Comparison of ENCODE assay signal across 19 cellular contexts in genomic region chr6:33784787-33785186, GRCh38. TPM values are rescaled to one million over a fixed set of nuclear protein-coding genes. Genes with fewer than 3 reads are reported as not detected.
DNase-seq lines count a peak whose midpoint lies in the region; ATAC-seq and TF ChIP-seq lines count a peak whose summit lies in the region.
"Had no signal": no experiment of that assay in that cellular context is flagged by ENCODE, and none has a peak within 500 bp of the region (broad histone marks: within the 10 kb centered on the region; RNA-seq: fewer than 3 reads in every experiment).

No MANE protein-coding gene starts in this region.

- peak overlapping the region; percentile 36 to 88 for H3K4me3 Mint-ChIP-seq in effector memory CD8-positive, alpha-beta T cell
- H3K4me3 Mint-ChIP-seq in neural crest cell (peak overlapping the region; percentile 28), immature natural killer cell (peak overlapping the region in 2 of 5 donors; percentile 20 to 62)

- H2AFZ ChIP-seq in SK-N-SH (ENCODE audit: low read depth) (no peak overlapping the region), Loucy (ENCODE audit: low read length) (no peak overlapping the region), Karpas-422 (ENCODE audit: low read length) (no peak overlapping the region)

- H3K79me2 ChIP-seq in SK-N-SH (ENCODE audit: insufficient read depth) (peaks cover 68% of the 10 kb centered on the region), Loucy (ENCODE audit: insufficient read depth, low read length) (peaks cover 63% of the 10 kb centered on the region), Karpas-422 (ENCODE audit: low read length) (peaks cover 42% of the 10 kb centered on the region)

- TF ChIP-seq RAD21 in SK-N-SH (IDR thresholded peaks at IDR 0.05; ENCODE audit: low read length): no peak

- H3K9ac ChIP-seq in SK-N-SH (no peak overlapping the region), Loucy (ENCODE audit: low read depth, low read length, poor library complexity, severe bottlenecking) (peak overlapping the region; percentile 83), Karpas-422 (ENCODE audit: low read length) (no peak overlapping the region)
- H3K9ac ChIP-seq: KMS-11 had no signal

- no peak overlapping the region for H3K27ac Mint-ChIP-seq in effector memory CD8-positive, alpha-beta T cell
- no peak overlapping the region for H3K27ac Mint-ChIP-seq in neural crest cell (ENCODE audit: unreplicated experiment)
- H3K27ac Mint-ChIP-seq in immature natural killer cell: peak overlapping the region in 1 of 6 donors; percentile 20

- TF ChIP-seq CTCF in SK-N-SH (IDR thresholded peaks at IDR 0.05) (no peak), Loucy (conservative IDR thresholded peaks at IDR 0.05; ENCODE audit: low read length) (no peak), neural crest cell (conservative IDR thresholded peaks at IDR 0.05) (no peak)

- DNase-seq in SK-N-SH: no peak
- no peak for DNase-seq in effector memory CD8-positive, alpha-beta T cell
- DNase-seq in neural crest cell (ENCODE audit: low read depth, low spot score): no peak
- DNase-seq in immature natural killer cell: no peak
- no peak for DNase-seq in Karpas-422
- no peak for DNase-seq in D341Med (ENCODE audit: low spot score)
- DNase-seq: activated CD4-positive, alpha-beta T cell treated with anti-CD3 and anti-CD28 coated beads, Interleukin-2, amount 50 U/mL, for 48 hours; aorta; EL; NCI-H1417; SIG-M5; stimulated activated CD4-positive, alpha-beta T cell treated with anti-CD3 and anti-CD28 coated beads, Interleukin-2, amount 100 ng/mL, for 24 hours; T1000 had no signal

- H3K36me3 Mint-ChIP-seq in effector memory CD8-positive, alpha-beta T cell (ENCODE audit: insufficient read depth): peaks cover 64% of the 10 kb centered on the region
- H3K36me3 Mint-ChIP-seq in neural crest cell (ENCODE audit: low read depth) (peaks cover 14% of the 10 kb centered on the region), immature natural killer cell (peaks cover 12 to 46% (median 24%) of the 10 kb centered on the region in 3 donors)

- no peak overlapping the region for H3K4me3 ChIP-seq in SK-N-SH (ENCODE audit: low read depth in 2 of 2, low read length in 1 of 2)
- peak overlapping the region; percentile 93 for H3K4me3 ChIP-seq in Loucy (ENCODE audit: low read length, poor library complexity, severe bottlenecking)
- H3K4me3 ChIP-seq in Karpas-422 (ENCODE audit: low read length): no peak overlapping the region
- H3K4me3 ChIP-seq: tibial nerve had no signal

- H3K27me3 ChIP-seq in SK-N-SH (ENCODE audit: insufficient read depth) (no peaks in the 10 kb centered on the region), Loucy (ENCODE audit: insufficient read depth, low read length, poor library complexity, severe bottlenecking) (no peaks in the 10 kb centered on the region), Karpas-422 (ENCODE audit: low read length) (no peaks in the 10 kb centered on the region)
- H3K27me3 ChIP-seq: tibial nerve had no signal

- peaks cover 29 to 58% of the 10 kb centered on the region in 2 experiments for H3K36me3 ChIP-seq in SK-N-SH (replicated peaks in 1 of 2; ENCODE audit: control insufficient read depth in 1 of 2, insufficient read depth in 2 of 2, low read length in 1 of 2)
- peaks cover 21% of the 10 kb centered on the region; the same call in 1 of the 2 replicates for H3K36me3 ChIP-seq in Loucy (ENCODE audit: insufficient read depth, low read length)
- peaks cover 32% of the 10 kb centered on the region for H3K36me3 ChIP-seq in Karpas-422 (ENCODE audit: insufficient read depth, low read length)

- H3K27ac ChIP-seq in SK-N-SH (ENCODE audit: low read depth in 2 of 2, low read length in 1 of 2) (no peak overlapping the region), Karpas-422 (ENCODE audit: low read length) (no peak overlapping the region)
- H3K27ac ChIP-seq: 22Rv1, KMS-11 had no signal

- POLR2A ChIA-PET in SK-N-SH (lab: Yijun Ruan, JAX): no interaction called here

- CTCF ChIA-PET in SK-N-SH (lab: Yijun Ruan, JAX): interaction anchor here (1.1 to 7.1 kb wide), 3 partner anchors 15 to 270 kb away, joined by 3 to 53 read pairs (median 7); no protein-coding TSS in a partner anchor

- H3K9me2 ChIP-seq in SK-N-SH (no peaks in the 10 kb centered on the region), Loucy (replicated peaks; ENCODE audit: low read depth, low read length) (no peaks in the 10 kb centered on the region), Karpas-422 (replicated peaks; ENCODE audit: insufficient read depth, low read length) (0 out of 2 replicates have a peak, but pooled peaks cover 6% of the 10 kb centered on the region)

- no peaks in the 10 kb centered on the region for H3K27me3 Mint-ChIP-seq in effector memory CD8-positive, alpha-beta T cell
- H3K27me3 Mint-ChIP-seq in neural crest cell (ENCODE audit: low read depth) (no peaks in the 10 kb centered on the region), immature natural killer cell (ENCODE audit: low read depth in 3 of 3) (peaks cover 0 to 9% (median 4%) of the 10 kb centered on the region in 3 donors)

- no peaks in the 10 kb centered on the region for H3K9me3 Mint-ChIP-seq in effector memory CD8-positive, alpha-beta T cell
- H3K9me3 Mint-ChIP-seq in neural crest cell: no peaks in the 10 kb centered on the region
- no peaks in the 10 kb centered on the region for H3K9me3 Mint-ChIP-seq in immature natural killer cell

- H3K4me1 ChIP-seq in SK-N-SH (ENCODE audit: control insufficient read depth in 1 of 2, insufficient read depth in 2 of 2, low read depth in 1 of 2, low read length in 1 of 2) (peaks cover 43 to 57% of the 10 kb centered on the region in 2 experiments), Loucy (ENCODE audit: insufficient read depth, low read length, poor library complexity, severe bottlenecking) (peaks cover 38% of the 10 kb centered on the region), Karpas-422 (ENCODE audit: low read length) (peaks cover 26% of the 10 kb centered on the region)

- no peak for ATAC-seq in SK-N-SH treated with all-trans-retinoic acid at 6 μM for 48 hours
- no peak for ATAC-seq in effector memory CD8-positive, alpha-beta T cell (replicated peaks)
- ATAC-seq: left lobe of liver had no signal

- WGBS in SK-N-SH (ENCODE audit: low lambda C conversion rate): 92% methylated on average over 13 of the region's 13 CpGs

- H3F3A ChIP-seq in SK-N-SH (replicated peaks; ENCODE audit: insufficient read depth) (peaks cover 24% of the 10 kb centered on the region), Loucy (ENCODE audit: low read depth) (no peaks in the 10 kb centered on the region)

- peaks cover 28% of the 10 kb centered on the region for H4K20me1 ChIP-seq in SK-N-SH (ENCODE audit: insufficient read depth)
- H4K20me1 ChIP-seq in Loucy (ENCODE audit: insufficient read depth, low read length, poor library complexity, severe bottlenecking): peaks cover 34% of the 10 kb centered on the region
- peaks cover 23% of the 10 kb centered on the region for H4K20me1 ChIP-seq in Karpas-422 (ENCODE audit: insufficient read depth, low read depth, low read length)

- peaks cover 50 to 62% of the 10 kb centered on the region in 2 donors for H3K4me1 Mint-ChIP-seq in effector memory CD8-positive, alpha-beta T cell (ENCODE audit: low read depth in 2 of 2)
- peaks cover 76% of the 10 kb centered on the region for H3K4me1 Mint-ChIP-seq in neural crest cell
- peaks cover 53 to 64% of the 10 kb centered on the region in 2 donors for H3K4me1 Mint-ChIP-seq in immature natural killer cell

- no peak for TF ChIP-seq EP300 in SK-N-SH (IDR thresholded peaks at IDR 0.05; ENCODE audit: borderline replicate concordance in 1 of 2, low read depth in 1 of 2, low read length in 1 of 2)

- H3K4me2 ChIP-seq in SK-N-SH (peak overlapping the region; percentile 95; the same call in 1 of the 2 replicates), Loucy (ENCODE audit: low read depth, low read length, poor library complexity, severe bottlenecking) (peak overlapping the region; percentile 98), Karpas-422 (ENCODE audit: low read depth, low read length, poor library complexity, severe bottlenecking) (no peak overlapping the region)
- H3K4me2 ChIP-seq: KMS-11 had no signal

- H3K9me3 ChIP-seq in SK-N-SH: no peaks in the 10 kb centered on the region
- H3K9me3 ChIP-seq in Loucy (ENCODE audit: insufficient read depth, low read depth, low read length): no peaks in the 10 kb centered on the region
- H3K9me3 ChIP-seq in Karpas-422 (ENCODE audit: low read length): no peaks in the 10 kb centered on the region
- H3K9me3 ChIP-seq: tibial nerve had no signal

TF ChIP-seq in SK-N-SH treated with all-trans-retinoic acid at 6 μM for 48 hours, 23 proteins besides CTCF, POLR2A, EP300 and RAD21:
- TF ChIP-seq ZC3H10 (CRISPR knock-in tag; IDR thresholded peaks at IDR 0.05): no peak
- TF ChIP-seq ZNF8 (CRISPR knock-in tag; IDR thresholded peaks at IDR 0.05): no peak

RNA-seq across cellular contexts. Expression of gene LEMD2, which starts 4.1 kb away (rescaled TPM):
- polyA plus RNA-seq in SK-N-SH (2012; rRNA removed) (56.5 and 59.5 TPM in 2 replicates), immature natural killer cell (10 to 100 TPM; 22.6 to 39.8 (median 23.6) TPM)
- polyA plus RNA-seq in SK-N-SH (2012; cell fraction: cytosol; rRNA removed): 32.2 and 37.6 TPM in 2 replicates
- polyA plus RNA-seq in SK-N-SH (2012; cell fraction: nucleus; rRNA removed): 136 and 141 TPM in 2 replicates
- 63.6 and 71.1 TPM in 2 replicates for total RNA-seq in neural crest cell
- total RNA-seq in Karpas-422 (2014; rRNA removed; shearing (Covaris generic); ENCODE audit: low replicate concordance): 32.8 and 42.1 TPM in 2 replicates

RNA-seq across cellular contexts. Expression of gene MLN, which starts 19.0 kb away (rescaled TPM):
- polyA plus RNA-seq in SK-N-SH (2012; rRNA removed) (not detected in 2 replicates), immature natural killer cell (not detected)
- not detected in 2 replicates for polyA plus RNA-seq in SK-N-SH (2012; cell fraction: cytosol; rRNA removed)
- not detected in 2 replicates for polyA plus RNA-seq in SK-N-SH (2012; cell fraction: nucleus; rRNA removed)
- total RNA-seq in neural crest cell: not detected in 2 replicates
- not detected in 2 replicates for total RNA-seq in Karpas-422 (2014; rRNA removed; shearing (Covaris generic); ENCODE audit: low replicate concordance)
- total RNA-seq: aorta, left lobe of liver, tibial nerve had no signal

RNA-seq across cellular contexts. Expression of gene IP6K3, which starts 38.1 kb away (rescaled TPM):
- polyA plus RNA-seq in SK-N-SH (2012; rRNA removed) (0.13 and 0.21 TPM in 2 replicates), immature natural killer cell (not detected)
- polyA plus RNA-seq in SK-N-SH (2012; cell fraction: cytosol; rRNA removed): 0.07 and 0.08 TPM in 2 replicates
- 0.18 and 0.32 TPM in 2 replicates for polyA plus RNA-seq in SK-N-SH (2012; cell fraction: nucleus; rRNA removed)
- 0.72 and 0.89 TPM in 2 replicates for total RNA-seq in neural crest cell
- total RNA-seq in Karpas-422 (2014; rRNA removed; shearing (Covaris generic); ENCODE audit: low replicate concordance): not detected in 2 replicates
